ENCODE assay signal across 14 cellular contexts in the genomic region with DNA sequence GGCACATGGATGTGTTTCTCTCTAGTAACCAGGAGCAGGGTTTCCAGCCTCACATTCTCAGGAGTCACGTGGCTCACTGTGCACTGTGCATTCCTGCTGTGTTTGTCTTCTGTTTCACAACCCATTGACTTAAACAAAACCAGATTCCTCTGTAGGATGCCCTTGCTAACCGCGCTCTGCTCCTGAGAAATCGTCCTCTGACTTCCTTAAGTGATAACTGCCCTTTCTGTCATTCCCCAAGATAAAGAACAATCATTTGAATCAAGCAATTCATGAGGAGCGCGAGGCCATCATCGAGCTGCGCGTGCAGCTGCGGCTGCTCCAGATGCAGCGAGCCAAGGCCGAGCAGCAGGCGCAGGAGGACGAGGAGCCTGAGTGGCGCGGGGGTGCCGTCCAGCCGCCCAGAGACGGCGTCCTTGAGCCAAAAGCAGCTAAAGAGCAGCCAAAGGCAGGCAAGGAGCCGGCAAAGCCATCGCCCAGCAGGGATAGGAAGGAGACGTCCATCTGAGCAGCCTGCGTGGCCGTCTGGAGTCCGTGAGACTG.
A peak's percentile ranks its signal among the peaks of the same experiment; 100 is the strongest.
DNase-seq lines count a peak whose midpoint lies in the region; ATAC-seq, FAIRE-seq and TF ChIP-seq lines count a peak whose summit lies in the region.
"Had no signal": no experiment of that assay in that cellular context is flagged by ENCODE, and none has a peak within 500 bp of the region (broad histone marks: within the 10 kb centered on the region; RNA-seq: fewer than 3 reads in every experiment).

No MANE protein-coding gene starts in this region.

- H3K4me3 ChIP-seq in ACC112 (ENCODE audit: low read depth, low read length) (peak overlapping the region; percentile 73), esophagus muscularis mucosa (peak overlapping the region; percentile 19 to 39 (median 34)), neutrophil (ENCODE audit: low read depth in 1 of 2, low read length in 1 of 2) (no peak overlapping the region), esophagus squamous epithelium (no peak overlapping the region)

- peak overlapping the region; percentile 82 for H3K27ac ChIP-seq in ACC112 (ENCODE audit: low read depth, low read length)
- peak overlapping the region; percentile 83 for H3K27ac ChIP-seq in RWPE1
- peak overlapping the region; percentile 69 to 82 (median 77) for H3K27ac ChIP-seq in esophagus muscularis mucosa (replicated peaks in 1 of 4)
- peak overlapping the region; percentile 13 for H3K27ac ChIP-seq in neutrophil
- H3K27ac ChIP-seq in esophagus squamous epithelium, result peak overlapping the region in 1 of 4 donors; percentile 57

- H3K79me2 ChIP-seq in ACC112 (ENCODE audit: control insufficient read depth, insufficient read depth, low read length, unreplicated experiment), result no peaks in the 10 kb centered on the region

- FAIRE-seq in H54 (lab: Jason Lieb, UNC), result no peak

- peak overlapping the region; percentile 53 for H2AFZ ChIP-seq in ACC112 (ENCODE audit: low read length, unreplicated experiment)

- H3K4me1 ChIP-seq in ACC112 (ENCODE audit: control insufficient read depth, insufficient read depth, low read length, unreplicated experiment) (peaks cover 37% of the 10 kb centered on the region), esophagus muscularis mucosa (peaks cover 0 to 26% (median 17%) of the 10 kb centered on the region in 4 donors), neutrophil (ENCODE audit: control insufficient read depth in 1 of 2, insufficient read depth in 1 of 2, low read depth in 1 of 2, low read length in 1 of 2) (peaks cover 14 to 19% of the 10 kb centered on the region in 2 experiments), esophagus squamous epithelium (peaks cover 0 to 14% (median 3%) of the 10 kb centered on the region in 3 donors)

- H3K36me3 ChIP-seq in ACC112 (ENCODE audit: insufficient read depth, low read length) (peaks cover 13% of the 10 kb centered on the region; the same call in 1 of the 2 replicates), esophagus muscularis mucosa (peaks cover 27 to 90% (median 78%) of the 10 kb centered on the region in 4 donors), neutrophil (peaks cover 85% of the 10 kb centered on the region), esophagus squamous epithelium (peaks cover 17 to 93% (median 41%) of the 10 kb centered on the region in 3 donors)

- H3K9me3 ChIP-seq in esophagus muscularis mucosa (no peaks in the 10 kb centered on the region), neutrophil (no peaks in the 10 kb centered on the region), esophagus squamous epithelium (no peaks in the 10 kb centered on the region)

- 67% methylated on average over 24 of the region's 26 CpGs for WGBS in esophagus muscularis mucosa
- 82 to 88% methylated on average over 9 to 10 of the region's 26 CpGs for WGBS in esophagus squamous epithelium, 2 donors

- no peaks in the 10 kb centered on the region for H3K27me3 Mint-ChIP-seq in WTC11 (ENCODE audit: low read depth)
- H3K27me3 Mint-ChIP-seq: naive B cell had no signal

- CTCF ChIA-PET in RWPE1 (lab: Yijun Ruan, JAX), result interaction anchor here (0.6 kb wide), 1 partner anchor 162 kb away, joined by 3 read pairs; no protein-coding TSS in a partner anchor
- CTCF ChIA-PET in WTC11 (lab: Charles Lee), result no interaction called here

- intact Hi-C loops in esophagus muscularis mucosa (cut with DNase I) (no loop called here), esophagus squamous epithelium (cut with DNase I) (no loop called here)

- H3K4me3 Mint-ChIP-seq in WTC11, result no peak overlapping the region
- H3K4me3 Mint-ChIP-seq: CD14-positive monocyte; naive B cell; T-helper 1 cell treated with Interleukin-12 subunit alpha and Interleukin-12 subunit beta and Interleukin-4 antibody, amounts not matched to agents 30 μg/mL and 1 μg/mL, for 36 hours had no signal

- no peaks in the 10 kb centered on the region for H3K9me3 Mint-ChIP-seq in WTC11
- H3K9me3 Mint-ChIP-seq: CD14-positive monocyte; naive B cell; T-helper 1 cell treated with Interleukin-12 subunit alpha and Interleukin-12 subunit beta and Interleukin-4 antibody, amounts not matched to agents 30 μg/mL and 1 μg/mL, for 36 hours had no signal

- peaks cover 48% of the 10 kb centered on the region for H3K36me3 Mint-ChIP-seq in WTC11

- ATAC-seq in HG03175 (IDR thresholded peaks at IDR 0.05; ENCODE audit: unreplicated experiment), result no peak
- ATAC-seq in WTC11, result no peak
- ATAC-seq: esophagus mucosa had no signal

- no peak for TF ChIP-seq EP300 in esophagus muscularis mucosa (IDR thresholded peaks at IDR 0.05)

- DNase-seq in RWPE1 (ENCODE audit: low spot score) (no peak), esophagus muscularis mucosa (ENCODE audit: extremely low spot score) (no peak), esophagus squamous epithelium (lab: John Stamatoyannopoulos, UW) (no peak), H54 (ENCODE audit: insufficient read length, low spot score) (no peak), WTC11 (ENCODE audit: low spot score) (no peak)
- DNase-seq: GOT3, naive B cell, NCI-H2107 had no signal

- H3K4me1 Mint-ChIP-seq in WTC11, result peaks cover 7% of the 10 kb centered on the region
- H3K4me1 Mint-ChIP-seq: naive B cell had no signal

- TF ChIP-seq POLR2A in esophagus muscularis mucosa (IDR thresholded peaks at IDR 0.05; ENCODE audit: low read depth), result no peak
- TF ChIP-seq POLR2A in esophagus squamous epithelium (IDR thresholded peaks at IDR 0.05), result no peak
- no peak for TF ChIP-seq POLR2A in H54 (IDR thresholded peaks at IDR 0.05; ENCODE audit: low read depth, low read length)

- POLR2A ChIA-PET in RWPE1 (lab: Yijun Ruan, JAX; ENCODE audit: low non-redundant PET), result interaction anchor here (0.6 kb wide), 1 partner anchor 28 kb away, joined by 3 read pairs; no protein-coding TSS in a partner anchor
- POLR2A ChIA-PET in WTC11 (lab: Charles Lee), result interaction anchor here (0.5 kb wide), 1 partner anchor 36 kb away, joined by 3 read pairs; no protein-coding TSS in a partner anchor

- TF ChIP-seq CTCF in RWPE1 (conservative IDR thresholded peaks at IDR 0.05; ENCODE audit: low read depth), result no peak
- no peak for TF ChIP-seq CTCF in esophagus muscularis mucosa (IDR thresholded peaks at IDR 0.05)
- no peak for TF ChIP-seq CTCF in neutrophil (IDR thresholded peaks at IDR 0.05)
- TF ChIP-seq CTCF in esophagus squamous epithelium (IDR thresholded peaks at IDR 0.05), result no peak
- TF ChIP-seq CTCF in WTC11 (IDR thresholded peaks at IDR 0.05), result no peak

- H3K27me3 ChIP-seq in ACC112 (ENCODE audit: insufficient read depth, low read length) (no peaks in the 10 kb centered on the region), esophagus muscularis mucosa (no peaks in the 10 kb centered on the region), neutrophil (no peaks in the 10 kb centered on the region), esophagus squamous epithelium (no peaks in the 10 kb centered on the region)

- no peak overlapping the region; the same call in 1 of the 2 replicates for H3K27ac Mint-ChIP-seq in WTC11
- H3K27ac Mint-ChIP-seq: T-helper 1 cell treated with Interleukin-12 subunit alpha and Interleukin-12 subunit beta and Interleukin-4 antibody, amounts not matched to agents 30 μg/mL and 1 μg/mL, for 36 hours had no signal

TF ChIP-seq in WTC11, 78 proteins besides CTCF, POLR2A, EP300 and RAD21 (continues in another document):
- TF ChIP-seq SMAD3 (CRISPR knock-in tag; IDR thresholded peaks at IDR 0.05; ENCODE audit: borderline replicate concordance) (no peak), OVOL2 (CRISPR knock-in tag; IDR thresholded peaks at IDR 0.05; ENCODE audit: borderline replicate concordance) (no peak), FOXP1 (CRISPR knock-in tag; IDR thresholded peaks at IDR 0.05; ENCODE audit: borderline replicate concordance) (no peak)
- TF ChIP-seq, protein P1, sequence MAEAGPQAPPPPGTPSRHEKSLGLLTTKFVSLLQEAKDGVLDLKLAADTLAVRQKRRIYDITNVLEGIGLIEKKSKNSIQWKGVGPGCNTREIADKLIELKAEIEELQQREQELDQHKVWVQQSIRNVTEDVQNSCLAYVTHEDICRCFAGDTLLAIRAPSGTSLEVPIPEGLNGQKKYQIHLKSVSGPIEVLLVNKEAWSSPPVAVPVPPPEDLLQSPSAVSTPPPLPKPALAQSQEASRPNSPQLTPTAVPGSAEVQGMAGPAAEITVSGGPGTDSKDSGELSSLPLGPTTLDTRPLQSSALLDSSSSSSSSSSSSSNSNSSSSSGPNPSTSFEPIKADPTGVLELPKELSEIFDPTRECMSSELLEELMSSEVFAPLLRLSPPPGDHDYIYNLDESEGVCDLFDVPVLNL (CRISPR knock-in tag; IDR thresholded peaks at IDR 0.05; ENCODE audit: borderline replicate concordance, low read depth), result no peak
- TF ChIP-seq, protein P2, sequence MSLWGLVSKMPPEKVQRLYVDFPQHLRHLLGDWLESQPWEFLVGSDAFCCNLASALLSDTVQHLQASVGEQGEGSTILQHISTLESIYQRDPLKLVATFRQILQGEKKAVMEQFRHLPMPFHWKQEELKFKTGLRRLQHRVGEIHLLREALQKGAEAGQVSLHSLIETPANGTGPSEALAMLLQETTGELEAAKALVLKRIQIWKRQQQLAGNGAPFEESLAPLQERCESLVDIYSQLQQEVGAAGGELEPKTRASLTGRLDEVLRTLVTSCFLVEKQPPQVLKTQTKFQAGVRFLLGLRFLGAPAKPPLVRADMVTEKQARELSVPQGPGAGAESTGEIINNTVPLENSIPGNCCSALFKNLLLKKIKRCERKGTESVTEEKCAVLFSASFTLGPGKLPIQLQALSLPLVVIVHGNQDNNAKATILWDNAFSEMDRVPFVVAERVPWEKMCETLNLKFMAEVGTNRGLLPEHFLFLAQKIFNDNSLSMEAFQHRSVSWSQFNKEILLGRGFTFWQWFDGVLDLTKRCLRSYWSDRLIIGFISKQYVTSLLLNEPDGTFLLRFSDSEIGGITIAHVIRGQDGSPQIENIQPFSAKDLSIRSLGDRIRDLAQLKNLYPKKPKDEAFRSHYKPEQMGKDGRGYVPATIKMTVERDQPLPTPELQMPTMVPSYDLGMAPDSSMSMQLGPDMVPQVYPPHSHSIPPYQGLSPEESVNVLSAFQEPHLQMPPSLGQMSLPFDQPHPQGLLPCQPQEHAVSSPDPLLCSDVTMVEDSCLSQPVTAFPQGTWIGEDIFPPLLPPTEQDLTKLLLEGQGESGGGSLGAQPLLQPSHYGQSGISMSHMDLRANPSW (CRISPR knock-in tag; conservative IDR thresholded peaks at IDR 0.05; ENCODE audit: low read depth), result no peak
- TF ChIP-seq, protein P3, sequence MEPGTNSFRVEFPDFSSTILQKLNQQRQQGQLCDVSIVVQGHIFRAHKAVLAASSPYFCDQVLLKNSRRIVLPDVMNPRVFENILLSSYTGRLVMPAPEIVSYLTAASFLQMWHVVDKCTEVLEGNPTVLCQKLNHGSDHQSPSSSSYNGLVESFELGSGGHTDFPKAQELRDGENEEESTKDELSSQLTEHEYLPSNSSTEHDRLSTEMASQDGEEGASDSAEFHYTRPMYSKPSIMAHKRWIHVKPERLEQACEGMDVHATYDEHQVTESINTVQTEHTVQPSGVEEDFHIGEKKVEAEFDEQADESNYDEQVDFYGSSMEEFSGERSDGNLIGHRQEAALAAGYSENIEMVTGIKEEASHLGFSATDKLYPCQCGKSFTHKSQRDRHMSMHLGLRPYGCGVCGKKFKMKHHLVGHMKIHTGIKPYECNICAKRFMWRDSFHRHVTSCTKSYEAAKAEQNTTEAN (CRISPR knock-in tag; IDR thresholded peaks at IDR 0.05), result no peak

Comparison
In these comparisons a context has a peak if more than half of its experiments do, and no peak if none do; other contexts are left out.
1. H3K4me3 ChIP-seq: peak in ACC112 (single experiment) and esophagus muscularis mucosa (4 of 4); none in neutrophil (0 of 2) and esophagus squamous epithelium (0 of 4).